ENCODE assay signal across 8 cellular contexts in the genomic region with DNA sequence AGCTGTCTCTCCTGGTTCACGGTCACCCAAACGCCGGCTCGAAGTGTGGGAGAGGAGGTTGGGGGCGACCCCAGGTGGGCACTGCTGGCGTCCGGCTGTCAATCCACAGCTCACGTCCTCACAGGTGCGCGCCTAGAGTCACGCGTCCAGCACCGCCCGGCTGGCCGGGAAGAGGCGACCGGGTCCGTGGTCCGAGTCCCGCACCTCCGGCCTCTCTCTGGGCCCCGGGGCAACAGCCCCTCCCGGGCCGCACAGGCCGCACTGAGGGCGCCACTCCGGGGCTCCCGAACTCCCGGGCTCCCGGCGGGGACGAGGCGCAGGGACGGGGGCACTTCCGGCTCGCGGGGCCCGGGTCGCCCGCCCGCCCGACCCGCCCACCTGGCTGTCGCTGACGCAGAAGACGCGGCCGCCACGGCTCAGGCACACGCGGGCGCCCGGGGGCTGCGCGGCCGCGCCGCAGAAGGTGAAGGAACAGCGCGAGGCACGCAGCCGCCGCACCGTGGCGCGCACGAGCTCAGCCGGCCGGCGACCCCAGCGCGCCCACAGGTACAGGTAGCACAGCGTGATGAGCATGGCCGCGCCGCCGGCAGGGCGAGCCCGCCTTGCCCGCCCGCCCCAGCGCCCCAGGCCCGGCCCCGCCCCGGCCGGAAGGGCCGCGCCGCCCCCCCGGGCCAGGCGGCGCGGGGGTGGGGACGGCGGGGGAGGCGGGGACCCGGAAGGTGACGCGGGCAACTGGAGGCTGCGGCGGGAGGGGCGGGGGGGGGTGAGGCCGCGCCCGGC. TPM values are rescaled to one million over a fixed set of nuclear protein-coding genes. Genes with fewer than 3 reads are reported as not detected.
A peak's percentile ranks its signal among the peaks of the same experiment; 100 is the strongest.
DNase-seq lines count a peak whose midpoint lies in the region; ATAC-seq, FAIRE-seq and TF ChIP-seq lines count a peak whose summit lies in the region.

A gene (minus strand): TSS at position 604 of the 780 bp plus-strand sequence. CDS start 31 bp downstream, at position 573.

- no peak within 1 kb of the TSS for H2BK120ac ChIP-seq in neuronal stem cell (ENCODE audit: low read depth, low read length)

- WGBS in HUES64, result 2% methylated on average over 102 of the region's 105 CpGs
- no CpG with 5 or more reads among the region's 105 CpGs for WGBS in neuronal stem cell (ENCODE audit: extremely low coverage in 2 of 2, insufficient read length in 2 of 2, insufficient replicate concordance in 1 of 2), 2 donors
- WGBS in suprapubic skin, result 0% methylated on average over 13 of the region's 105 CpGs

- H3K27me3 ChIP-seq in HUES64 (ENCODE audit: insufficient read depth, low read length), result no peaks in the 10 kb centered on the region
- no peaks in the 10 kb centered on the region for H3K27me3 ChIP-seq in neuronal stem cell (ENCODE audit: control insufficient read depth in 3 of 3, insufficient read depth in 3 of 3, low read depth in 1 of 3, low read length in 3 of 3)
- H3K27me3 ChIP-seq in suprapubic skin, result no peaks in the 10 kb centered on the region

- H3K4me1 ChIP-seq in HUES64 (ENCODE audit: insufficient read depth, low read length) (0 out of 2 replicates have a peak, but pooled peaks cover 6% of the 10 kb centered on the region), neuronal stem cell (ENCODE audit: control insufficient read depth in 2 of 2, insufficient read depth in 1 of 2, low read depth in 1 of 2, low read length in 2 of 2) (peaks cover 3 to 7% of the 10 kb centered on the region in 2 donors), suprapubic skin (peaks cover 5% of the 10 kb centered on the region)

- peak within 1 kb of the TSS; percentile 71; the same call in 1 of the 2 replicates for H3K27ac ChIP-seq in HUES64 (ENCODE audit: low read depth, low read length)
- peak within 1 kb of the TSS; percentile 67 for H3K27ac ChIP-seq in neuronal stem cell (replicated peaks; ENCODE audit: low read length)
- peak within 1 kb of the TSS; percentile 74 for H3K27ac ChIP-seq in suprapubic skin

- peak within 1 kb of the TSS; percentile 97 for H3K23ac ChIP-seq in neuronal stem cell (ENCODE audit: low read depth, low read length, poor library complexity)

- no peak within 1 kb of the TSS for H2BK5ac ChIP-seq in neuronal stem cell (ENCODE audit: low read length)

- TF ChIP-seq POLR2A in suprapubic skin (IDR thresholded peaks at IDR 0.05), result no peak

- H3K18ac ChIP-seq in neuronal stem cell (ENCODE audit: low read length), result peak within 1 kb of the TSS; percentile 96

- H3K4me3 ChIP-seq in HUES64 (ENCODE audit: low read length) (peak within 1 kb of the TSS; percentile 77), fibroblast of pulmonary artery (replicated peaks; ENCODE audit: low read depth, low read length) (peak within 1 kb of the TSS; percentile 66), neuronal stem cell (ENCODE audit: low read length in 2 of 2) (peak within 1 kb of the TSS; percentile 58 to 97), suprapubic skin (peak within 1 kb of the TSS; percentile 85)

- H3K4ac ChIP-seq in neuronal stem cell (ENCODE audit: low read length), result no peak within 1 kb of the TSS

- peak within 1 kb of the TSS; percentile 41 for H2BK12ac ChIP-seq in neuronal stem cell (ENCODE audit: low read length)

- DNase-seq in DMS153 treated with DMSO at 0.1 percent for 48 hours (lab: John Stamatoyannopoulos, UW; ENCODE audit: unreplicated experiment) (peak; percentile 41), RCC 7860 (ENCODE audit: low spot score) (peak; percentile 48), fibroblast of pulmonary artery (ENCODE audit: low read depth) (peak; percentile 51), neuronal stem cell (ENCODE audit: low spot score) (peak; percentile 62), suprapubic skin (ENCODE audit: low spot score in 2 of 2) (peak; percentile 78 to 79)
- peak; percentile 43 to 72 for DNase-seq in activated T-helper 1 cell treated with anti-CD3 and anti-CD28 coated beads, Interleukin-2, amount 50 U/mL, for 16 hours (ENCODE audit: low read depth in 1 of 2, low spot score in 1 of 2)

- H3K79me1 ChIP-seq in neuronal stem cell (ENCODE audit: low read depth, low read length), result peaks cover 2% of the 10 kb centered on the region

- no peak for FAIRE-seq in RCC 7860 (lab: Jason Lieb, UNC)

- H2BK15ac ChIP-seq in neuronal stem cell (ENCODE audit: low read length), result no peak within 1 kb of the TSS

- H4K8ac ChIP-seq in neuronal stem cell (ENCODE audit: low read depth, low read length), result peak within 1 kb of the TSS; percentile 82

- H2AK5ac ChIP-seq in neuronal stem cell (ENCODE audit: low read depth, low read length), result peak within 1 kb of the TSS; percentile 75

- H3K36me3 ChIP-seq in HUES64 (ENCODE audit: insufficient read depth, low read length), result 0 out of 2 replicates have a peak, but pooled peaks cover 1% of the 10 kb centered on the region
- peaks cover 0 to 9% of the 10 kb centered on the region in 2 donors for H3K36me3 ChIP-seq in neuronal stem cell (replicated peaks in 1 of 2; ENCODE audit: control insufficient read depth in 2 of 2, insufficient read depth in 2 of 2, low read length in 2 of 2)
- peaks cover 6% of the 10 kb centered on the region for H3K36me3 ChIP-seq in suprapubic skin

- ATAC-seq in GM21390 (IDR thresholded peaks at IDR 0.05; ENCODE audit: unreplicated experiment), result peak; percentile 78

- H3K9ac ChIP-seq in HUES64 (ENCODE audit: low read depth, low read length) (peak within 1 kb of the TSS; percentile 78), neuronal stem cell (ENCODE audit: low read depth, low read length, poor library complexity) (peak within 1 kb of the TSS; percentile 91)

- H3K4me2 ChIP-seq in neuronal stem cell (ENCODE audit: insufficient read depth, low read length, poor library complexity, severe bottlenecking), result peak within 1 kb of the TSS; percentile 66

- no peak for TF ChIP-seq CTCF in fibroblast of pulmonary artery (IDR thresholded peaks at IDR 0.05; ENCODE audit: low read length, missing control alignments)
- TF ChIP-seq CTCF in suprapubic skin (IDR thresholded peaks at IDR 0.05), result peak in 1 of 2 donors; percentile 46

- no peak for TF ChIP-seq EP300 in suprapubic skin (IDR thresholded peaks at IDR 0.05)

- no peak within 1 kb of the TSS for H4K91ac ChIP-seq in neuronal stem cell (ENCODE audit: low read depth, low read length, poor library complexity)

- H2AFZ ChIP-seq in neuronal stem cell (ENCODE audit: low read length), result peak within 1 kb of the TSS; percentile 92

- H3K14ac ChIP-seq in neuronal stem cell (ENCODE audit: low read length), result no peak within 1 kb of the TSS

- no peaks in the 10 kb centered on the region for H3K9me3 ChIP-seq in HUES64 (ENCODE audit: insufficient read depth, low read depth, low read length)
- H3K9me3 ChIP-seq in neuronal stem cell (replicated peaks in 1 of 2; ENCODE audit: control insufficient read depth in 2 of 2, insufficient read depth in 1 of 2, low read depth in 1 of 2, low read length in 2 of 2), result peaks cover 0 to 2% of the 10 kb centered on the region in 2 donors
- H3K9me3 ChIP-seq in suprapubic skin, result no peaks in the 10 kb centered on the region

RNA-seq across cellular contexts. Expression of the gene that starts here (rescaled TPM):
- polyA plus RNA-seq in HUES64 (2013, experiment 1 of 2), result 9.8 TPM
- polyA plus RNA-seq in HUES64 (2013, experiment 2 of 2), result 9.5 TPM
- 11.5 TPM for polyA plus RNA-seq in neuronal stem cell (2013, experiment 1 of 2)
- 11.3 TPM for polyA plus RNA-seq in neuronal stem cell (2013, experiment 2 of 2)
- 10 to 100 TPM in 2 of 4 donors, 1 to 10 TPM in 2; 8.4 to 16.1 (median 11.5) TPM for total RNA-seq in suprapubic skin

Comparison
In these comparisons a context has a peak if more than half of its experiments do, and no peak if none do; other contexts are left out.
1. Peak in every context shown above with its lines: DNase-seq, ATAC-seq, H3K4me3 ChIP-seq and H3K27ac ChIP-seq.